In genomic region chr9:33170464-33171156, GRCh38 we compare ENCODE assay signal across 8 cellular contexts. TPM values are rescaled to one million over a fixed set of nuclear protein-coding genes. Genes with fewer than 3 reads are reported as not detected.
DNase-seq lines count a peak whose midpoint lies in the region; ATAC-seq, FAIRE-seq and TF ChIP-seq lines count a peak whose summit lies in the region.

No MANE protein-coding gene starts in this region.

- no peak overlapping the region for H2BK20ac ChIP-seq in H9 (ENCODE audit: low read depth, low read length, poor library complexity, severe bottlenecking)

- no peaks in the 10 kb centered on the region for H3K79me1 ChIP-seq in H9 (ENCODE audit: insufficient read depth, low read depth, low read length, poor library complexity, severe bottlenecking)

- H3K23ac ChIP-seq in H9 (ENCODE audit: insufficient read length, low read depth, low read length) = no peak overlapping the region

- no peak overlapping the region for H2BK120ac ChIP-seq in H9 (ENCODE audit: low read depth, low read length, poor library complexity, severe bottlenecking)

- H3K56ac ChIP-seq in H9 (ENCODE audit: insufficient read length, low read depth, low read length) = no peak overlapping the region

- no peak overlapping the region for H2AK5ac ChIP-seq in H9 (ENCODE audit: insufficient read length, low read length)

- H3K4me3 ChIP-seq in PC-9 = no peak overlapping the region
- no peak overlapping the region for H3K4me3 ChIP-seq in GM12878
- no peak overlapping the region for H3K4me3 ChIP-seq in lung

- H3K4ac ChIP-seq in H9 (ENCODE audit: low read depth, low read length) = no peak overlapping the region

- POLR2A ChIA-PET in PC-9 (lab: Charles Lee; ENCODE audit: unreplicated experiment) = no interaction called here
- POLR2A ChIA-PET in GM12878 (lab: Charles Lee) = interaction anchor here (0.6 to 1.6 kb wide), 3 partner anchors 45 to 613 kb away, joined by 3 to 6 read pairs (median 5); no protein-coding TSS in a partner anchor

- H2BK5ac ChIP-seq in H9 (ENCODE audit: insufficient read length, low read length) = no peak overlapping the region

- H3K79me2 ChIP-seq in H9 (ENCODE audit: insufficient read depth, low read length) = no peaks in the 10 kb centered on the region
- peaks cover 13% of the 10 kb centered on the region for H3K79me2 ChIP-seq in PC-9 (ENCODE audit: low read depth)
- H3K79me2 ChIP-seq in GM12878 (ENCODE audit: control insufficient read depth, insufficient read depth, low read length) = peaks cover 23% of the 10 kb centered on the region

- BruUV-seq in PC-9 (replicated peaks; lab: Mats Ljungman, UMichigan) = no TSS peak
- no TSS peak for BruUV-seq in GM12878 (replicated peaks; lab: Mats Ljungman, UMichigan)

- no peak for TF ChIP-seq EP300 in GM12878 (IDR thresholded peaks at IDR 0.05; ENCODE audit: borderline replicate concordance in 1 of 2, control insufficient read depth in 1 of 2, low read depth in 2 of 2, low read length in 2 of 2)

- peaks cover 38% of the 10 kb centered on the region for H3K27me3 Mint-ChIP-seq in H9 (ENCODE audit: low read depth)

- H3K36me3 ChIP-seq in PC-9 (ENCODE audit: low read depth) (no peaks in the 10 kb centered on the region), GM12878 (ENCODE audit: control insufficient read depth in 2 of 2, insufficient read depth in 2 of 2, low read length in 1 of 2) (no peaks in the 10 kb centered on the region), lung (ENCODE audit: control insufficient read depth in 2 of 2, insufficient read depth in 2 of 2, low read length in 2 of 2) (no peaks in the 10 kb centered on the region)

- no peak for TF ChIP-seq POLR2A in GM12878 (IDR thresholded peaks at IDR 0.05; ENCODE audit: low read depth, low read length)

- ATAC-seq in GM12878 = no peak
- ATAC-seq in lung (ENCODE audit: insufficient read depth, low FRiP score) = no peak
- no peak for ATAC-seq in GM18511 (IDR thresholded peaks at IDR 0.05; ENCODE audit: unreplicated experiment)

- no peak overlapping the region; a peak in 1 of 5 replicates for H3K4me3 Mint-ChIP-seq in H9

- H3K27ac ChIP-seq in H9 (ENCODE audit: insufficient read length, low read depth, low read length) (no peak overlapping the region), PC-9 (no peak overlapping the region), GM12878 (ENCODE audit: control insufficient read depth, insufficient read depth) (no peak overlapping the region), lung (ENCODE audit: low read depth in 1 of 2, low read length in 1 of 2) (peak overlapping the region in 1 of 2 donors; percentile 42)

- no peak overlapping the region for H3K27ac Mint-ChIP-seq in H9

- no peak overlapping the region for H3K14ac ChIP-seq in H9 (ENCODE audit: insufficient read depth, low read length)

- no peak overlapping the region for H3K18ac ChIP-seq in H9 (ENCODE audit: insufficient read length, low read depth, low read length)

- H3K4me1 Mint-ChIP-seq in H9 = peaks cover 17 to 21% of the 10 kb centered on the region in 2 experiments

- no peak for FAIRE-seq in GM12878 (lab: Jason Lieb, UNC)

- H3K9me2 ChIP-seq in PC-9 (ENCODE audit: insufficient read depth) = no peaks in the 10 kb centered on the region

- H3K4me1 ChIP-seq in H9 (ENCODE audit: insufficient read depth, low read length) = peaks cover under 1% of the 10 kb centered on the region; the same call in 1 of the 2 replicates
- H3K4me1 ChIP-seq in PC-9 (replicated peaks; ENCODE audit: insufficient read depth) = peaks cover 34% of the 10 kb centered on the region
- H3K4me1 ChIP-seq in GM12878 (ENCODE audit: control insufficient read depth, insufficient read depth, low read length) = peaks cover 12% of the 10 kb centered on the region
- peaks cover 7% of the 10 kb centered on the region in 2 donors for H3K4me1 ChIP-seq in lung (ENCODE audit: control insufficient read depth in 2 of 2, insufficient read depth in 2 of 2, low read length in 2 of 2)

- no peaks in the 10 kb centered on the region for H3K36me3 Mint-ChIP-seq in H9 (ENCODE audit: insufficient read depth in 1 of 3, low read depth in 3 of 3)

- CTCF ChIA-PET in PC-9 (lab: Charles Lee) = interaction anchor here (0.6 kb wide), 1 partner anchor 22 kb away, joined by 9 read pairs; no protein-coding TSS in a partner anchor
- CTCF ChIA-PET in GM12878 (lab: Yijun Ruan, JAX) = interaction anchor here (0.7 to 5.1 kb wide), 21 partner anchors 10 to 142 kb away, joined by 3 to 44 read pairs (median 4); partner anchors contain the start of gene SMU1

- no peak overlapping the region for H2BK15ac ChIP-seq in H9 (ENCODE audit: low read depth, low read length)

- SMC1A ChIA-PET in GM12878 (lab: Charles Lee; ENCODE audit: uncharacterized antibody, unreplicated experiment) = interaction anchor here (0.7 to 3.5 kb wide), 24 partner anchors 9 to 142 kb away, joined by 3 to 23 read pairs (median 3); no protein-coding TSS in a partner anchor

- H3K9ac ChIP-seq in H9 (ENCODE audit: extremely low read depth, insufficient read length, low read length) (no peak overlapping the region), GM12878 (ENCODE audit: control insufficient read depth, insufficient read depth, low read length) (no peak overlapping the region)

- no peak overlapping the region for H3K4me2 ChIP-seq in H9 (ENCODE audit: insufficient read depth, insufficient read length, low read length)
- H3K4me2 ChIP-seq in PC-9 = no peak overlapping the region
- H3K4me2 ChIP-seq in GM12878 (ENCODE audit: control insufficient read depth, insufficient read depth) = no peak overlapping the region

- TF ChIP-seq RAD21 in GM12878 (IDR thresholded peaks at IDR 0.05; ENCODE audit: insufficient read depth, low read depth, low read length) = peak; percentile 71

- RAD21 ChIA-PET in GM12878 (lab: Charles Lee; ENCODE audit: unreplicated experiment) = interaction anchor here (0.5 to 2.9 kb wide), 8 partner anchors 9 to 580 kb away, joined by 3 to 17 read pairs (median 4); no protein-coding TSS in a partner anchor

- intact Hi-C loops in PC-9 (cut with micrococcal nuclease; ENCODE audit: unreplicated experiment) = loop anchor here (1.0 kb wide), 1 partner anchor 89 kb away; no protein-coding TSS in a partner anchor
- intact Hi-C loops in GM12878 (cut with micrococcal nuclease; ENCODE audit: unreplicated experiment) = no loop called here

- H3T11ph ChIP-seq in H9 (ENCODE audit: low read length) = no peak overlapping the region

- H3K27me3 ChIP-seq in H9 (ENCODE audit: insufficient read depth, low read length) = no peaks in the 10 kb centered on the region; the same call in 1 of the 2 replicates
- no peaks in the 10 kb centered on the region for H3K27me3 ChIP-seq in PC-9 (ENCODE audit: insufficient read depth, low read depth)
- H3K27me3 ChIP-seq in GM12878 (replicated peaks in 1 of 2; ENCODE audit: control insufficient read depth in 2 of 2, insufficient read depth in 2 of 2, low read length in 1 of 2) = no peaks in the 10 kb centered on the region
- H3K27me3 ChIP-seq in lung (ENCODE audit: control insufficient read depth, insufficient read depth) = no peaks in the 10 kb centered on the region

- in situ Hi-C loops in GM12878 (cut with MboI) = no loop called here

- peaks cover 27% of the 10 kb centered on the region for H3F3A ChIP-seq in PC-9 (ENCODE audit: insufficient read depth, low read depth)

- WGBS in H9 (ENCODE audit: extremely low coverage, insufficient read length, low lambda C conversion rate) = no CpG with 5 or more reads among the region's 10 CpGs
- 69% methylated on average over 10 of the region's 10 CpGs for WGBS in GM12878 (ENCODE audit: insufficient coverage, insufficient replicate concordance, low lambda C conversion rate, missing lambda C conversion rate)
- 50 to 53% methylated on average over 10 of the region's 10 CpGs for WGBS in lung, 2 donors

- peaks cover 15% of the 10 kb centered on the region for H3K23me2 ChIP-seq in H9 (ENCODE audit: insufficient read length, low read depth, low read length, poor library complexity, severe bottlenecking)

- TF ChIP-seq CTCF in H9 (conservative IDR thresholded peaks at IDR 0.05) = peak; percentile 59
- peak; percentile 37; the same call in 1 of the 2 replicates for TF ChIP-seq CTCF in PC-9 (conservative IDR thresholded peaks at IDR 0.05)
- peak; percentile 43 to 59 (median 46) for TF ChIP-seq CTCF in GM12878 (IDR thresholded peaks at IDR 0.05 in 2 of 3, conservative IDR thresholded peaks at IDR 0.05 in 1 of 3; ENCODE audit: control insufficient read depth in 2 of 3, extremely low read depth in 1 of 3, insufficient read depth in 1 of 3, low read depth in 3 of 3, low read length in 3 of 3)
- TF ChIP-seq CTCF in lung (IDR thresholded peaks at IDR 0.05; ENCODE audit: control extremely low read depth, extremely low read depth) = peak; percentile 50

- no peaks in the 10 kb centered on the region for H3K9me3 ChIP-seq in H9 (ENCODE audit: control insufficient read depth, low read depth, low read length)
- H3K9me3 ChIP-seq in PC-9 (ENCODE audit: insufficient read depth, low read depth) = no peaks in the 10 kb centered on the region
- no peaks in the 10 kb centered on the region for H3K9me3 ChIP-seq in GM12878 (replicated peaks; ENCODE audit: control insufficient read depth, insufficient read depth, low read length)
- H3K9me3 ChIP-seq in lung (ENCODE audit: control insufficient read depth in 2 of 2, insufficient read depth in 1 of 2, low read length in 1 of 2) = no peaks in the 10 kb centered on the region

- peak; percentile 63 for DNase-seq in Ammon's horn (ENCODE audit: low spot score)
- peak; percentile 75 for DNase-seq in H9
- DNase-seq in PC-9 = no peak
- no peak for DNase-seq in GM12878 (ENCODE audit: low read depth, low spot score)
- peak; percentile 47 for DNase-seq in lung (ENCODE audit: low spot score)
- DNase-seq in NCI-H128 (lab: John Stamatoyannopoulos, UW; ENCODE audit: unreplicated experiment) = no peak
- no peak for DNase-seq in NCI-H2227 (lab: John Stamatoyannopoulos, UW; ENCODE audit: unreplicated experiment)

- H3K9me3 Mint-ChIP-seq in H9 = no peaks in the 10 kb centered on the region

- no peak overlapping the region for H2BK12ac ChIP-seq in H9 (ENCODE audit: insufficient read length, low read depth, low read length)

- H4K8ac ChIP-seq in H9 (replicated peaks; ENCODE audit: insufficient read length, low read depth, low read length) = no peak overlapping the region

- H4K5ac ChIP-seq in H9 (ENCODE audit: insufficient read length, low read depth, low read length) = no peak overlapping the region

- H4K91ac ChIP-seq in H9 (ENCODE audit: insufficient read length, low read depth, low read length) = no peak overlapping the region

- H2AFZ ChIP-seq in H9 (ENCODE audit: low read length) = no peak overlapping the region
- H2AFZ ChIP-seq in PC-9 = no peak overlapping the region
- no peak overlapping the region; the same call in 1 of the 2 replicates for H2AFZ ChIP-seq in GM12878 (ENCODE audit: control insufficient read depth, low read depth, low read length)

- no peaks in the 10 kb centered on the region for H4K20me1 ChIP-seq in H9 (ENCODE audit: control insufficient read depth, insufficient read depth, insufficient read length)
- H4K20me1 ChIP-seq in PC-9 (ENCODE audit: insufficient read depth) = no peaks in the 10 kb centered on the region
- no peaks in the 10 kb centered on the region for H4K20me1 ChIP-seq in GM12878 (ENCODE audit: control insufficient read depth, insufficient read depth)

RNA-seq across cellular contexts. Expression of gene B4GALT1, which starts 3.5 kb away (rescaled TPM):
- total RNA-seq in H9 (2021) (15.3 and 16.1 TPM in 2 replicates), PC-9 (2021) (75.6 and 87.2 TPM in 2 replicates), GM12878 (2014; rRNA removed) (23.4 and 24.2 TPM in 2 replicates), GM12878 (2014; rRNA removed; fragmentation: Illumina TruSeq; extraction: Trizol) (12.7 and 15.3 TPM in 2 replicates), GM12878 (2021) (77.5 and 79.0 TPM in 2 replicates), lung (100 to 1,000 TPM in 1 of 2 donors, 10 to 100 TPM in 1; 58.8 to 114 TPM)
- total RNA-seq in GM12878 (2013; cell fraction: nucleolus; rRNA removed) = 47.6 and 51.1 TPM in 2 replicates
- polyA plus RNA-seq in GM12878 (2011; ENCODE audit: low read depth) = 50.1 TPM
- polyA plus RNA-seq in GM12878 (2011; rRNA removed) (29.6 and 36.5 TPM in 2 replicates), GM12878 (2014; fragmentation: Illumina TruSeq; extraction: Trizol) (66.7 and 68.8 TPM in 2 replicates), GM12878 (2014; fragmentation: Nextera tagmentation; extraction: Ambion mirVana) (10 to 100 TPM; 22.4 to 23.3 TPM), GM12878 (2014; rRNA removed) (42.6 and 45.5 TPM in 2 replicates), GM12878 (2016; fragmentation: Nextera tagmentation; extraction: Ambion mirVana) (10 to 100 TPM; 50.2 to 50.8 TPM), lung (100 to 1,000 TPM in 1 of 2 donors, 10 to 100 TPM in 1; 27.2 to 130 TPM)
- polyA plus RNA-seq in GM12878 (2011; cell fraction: cytosol; rRNA removed) = 36.7 and 49.7 TPM in 2 replicates
- 16.8 and 18.8 TPM in 2 replicates for polyA plus RNA-seq in GM12878 (2011; cell fraction: nucleus; rRNA removed)
- 58.2 and 65.9 TPM in 2 replicates for polyA plus RNA-seq in GM12878 (2012)
- polyA minus RNA-seq in GM12878 (2011; rRNA and poly(A)+ RNA removed) = 48.3 and 58.3 TPM in 2 replicates
- 25.8 and 27.2 TPM in 2 replicates for polyA minus RNA-seq in GM12878 (2011; cell fraction: cytosol; rRNA and poly(A)+ RNA removed)
- polyA minus RNA-seq in GM12878 (2011; cell fraction: nucleus; rRNA and poly(A)+ RNA removed) = 10.3 and 16.8 TPM in 2 replicates

Comparison
In these comparisons a context has a peak if more than half of its experiments do, and no peak if none do; other contexts are left out.
1. DNase-seq: peak in Ammon's horn (single experiment), H9 (single experiment) and lung (single experiment); none in PC-9 (0 of 2), GM12878 (single experiment), NCI-H128 (single experiment) and NCI-H2227 (single experiment).
2. Peak in every context shown above with its lines, with median percentiles within 50 percentile points of each other: CTCF ChIP-seq.